ENCODE assay signal across 1 cellular context in genomic region chr14:102317564-102318248, GRCh38.
TF ChIP-seq lines count a peak whose summit lies in the region.

No MANE protein-coding gene starts in this region.

TF ChIP-seq in HepG2, 621 proteins besides CTCF, POLR2A, EP300 and RAD21 (continued from another document and continues in another):
- no peak for TF ChIP-seq USF2 (IDR thresholded peaks at IDR 0.05; ENCODE audit: low read depth, low read length)
- no peak for TF ChIP-seq USF2 (CRISPR knock-in tag; IDR thresholded peaks at IDR 0.05; ENCODE audit: borderline replicate concordance)
- TF ChIP-seq ARNT2 (CRISPR knock-in tag; IDR thresholded peaks at IDR 0.05; ENCODE audit: low read depth) = no peak
- TF ChIP-seq, protein P1, sequence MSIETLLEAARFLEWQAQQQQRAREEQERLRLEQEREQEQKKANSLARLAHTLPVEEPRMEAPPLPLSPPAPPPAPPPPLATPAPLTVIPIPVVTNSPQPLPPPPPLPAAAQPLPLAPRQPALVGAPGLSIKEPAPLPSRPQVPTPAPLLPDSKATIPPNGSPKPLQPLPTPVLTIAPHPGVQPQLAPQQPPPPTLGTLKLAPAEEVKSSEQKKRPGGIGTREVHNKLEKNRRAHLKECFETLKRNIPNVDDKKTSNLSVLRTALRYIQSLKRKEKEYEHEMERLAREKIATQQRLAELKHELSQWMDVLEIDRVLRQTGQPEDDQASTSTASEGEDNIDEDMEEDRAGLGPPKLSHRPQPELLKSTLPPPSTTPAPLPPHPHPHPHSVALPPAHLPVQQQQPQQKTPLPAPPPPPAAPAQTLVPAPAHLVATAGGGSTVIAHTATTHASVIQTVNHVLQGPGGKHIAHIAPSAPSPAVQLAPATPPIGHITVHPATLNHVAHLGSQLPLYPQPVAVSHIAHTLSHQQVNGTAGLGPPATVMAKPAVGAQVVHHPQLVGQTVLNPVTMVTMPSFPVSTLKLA (IDR thresholded peaks at IDR 0.05) = no peak
- no peak for TF ChIP-seq ASH2L (IDR thresholded peaks at IDR 0.05; ENCODE audit: insufficient read length, low read depth, low read length)
- TF ChIP-seq ZNF878 (CRISPR knock-in tag; IDR thresholded peaks at IDR 0.05) = no peak
- TF ChIP-seq ARNT (IDR thresholded peaks at IDR 0.05) = no peak
- no peak for TF ChIP-seq HIVEP1 (CRISPR knock-in tag; IDR thresholded peaks at IDR 0.05)
- TF ChIP-seq ZNF10 (CRISPR knock-in tag; IDR thresholded peaks at IDR 0.05; ENCODE audit: borderline replicate concordance, low read depth) = no peak
- TF ChIP-seq RXRA (CRISPR knock-in tag; IDR thresholded peaks at IDR 0.05) = no peak
- TF ChIP-seq ZNF883 (CRISPR knock-in tag; IDR thresholded peaks at IDR 0.05; ENCODE audit: not compliant biosample characterization) = no peak
- no peak for TF ChIP-seq BRD4 (CRISPR knock-in tag; IDR thresholded peaks at IDR 0.05)
- TF ChIP-seq BCL3 (CRISPR knock-in tag; IDR thresholded peaks at IDR 0.05) = no peak
- TF ChIP-seq CBX1 (IDR thresholded peaks at IDR 0.05; ENCODE audit: low read depth) = no peak
- TF ChIP-seq, protein P2, sequence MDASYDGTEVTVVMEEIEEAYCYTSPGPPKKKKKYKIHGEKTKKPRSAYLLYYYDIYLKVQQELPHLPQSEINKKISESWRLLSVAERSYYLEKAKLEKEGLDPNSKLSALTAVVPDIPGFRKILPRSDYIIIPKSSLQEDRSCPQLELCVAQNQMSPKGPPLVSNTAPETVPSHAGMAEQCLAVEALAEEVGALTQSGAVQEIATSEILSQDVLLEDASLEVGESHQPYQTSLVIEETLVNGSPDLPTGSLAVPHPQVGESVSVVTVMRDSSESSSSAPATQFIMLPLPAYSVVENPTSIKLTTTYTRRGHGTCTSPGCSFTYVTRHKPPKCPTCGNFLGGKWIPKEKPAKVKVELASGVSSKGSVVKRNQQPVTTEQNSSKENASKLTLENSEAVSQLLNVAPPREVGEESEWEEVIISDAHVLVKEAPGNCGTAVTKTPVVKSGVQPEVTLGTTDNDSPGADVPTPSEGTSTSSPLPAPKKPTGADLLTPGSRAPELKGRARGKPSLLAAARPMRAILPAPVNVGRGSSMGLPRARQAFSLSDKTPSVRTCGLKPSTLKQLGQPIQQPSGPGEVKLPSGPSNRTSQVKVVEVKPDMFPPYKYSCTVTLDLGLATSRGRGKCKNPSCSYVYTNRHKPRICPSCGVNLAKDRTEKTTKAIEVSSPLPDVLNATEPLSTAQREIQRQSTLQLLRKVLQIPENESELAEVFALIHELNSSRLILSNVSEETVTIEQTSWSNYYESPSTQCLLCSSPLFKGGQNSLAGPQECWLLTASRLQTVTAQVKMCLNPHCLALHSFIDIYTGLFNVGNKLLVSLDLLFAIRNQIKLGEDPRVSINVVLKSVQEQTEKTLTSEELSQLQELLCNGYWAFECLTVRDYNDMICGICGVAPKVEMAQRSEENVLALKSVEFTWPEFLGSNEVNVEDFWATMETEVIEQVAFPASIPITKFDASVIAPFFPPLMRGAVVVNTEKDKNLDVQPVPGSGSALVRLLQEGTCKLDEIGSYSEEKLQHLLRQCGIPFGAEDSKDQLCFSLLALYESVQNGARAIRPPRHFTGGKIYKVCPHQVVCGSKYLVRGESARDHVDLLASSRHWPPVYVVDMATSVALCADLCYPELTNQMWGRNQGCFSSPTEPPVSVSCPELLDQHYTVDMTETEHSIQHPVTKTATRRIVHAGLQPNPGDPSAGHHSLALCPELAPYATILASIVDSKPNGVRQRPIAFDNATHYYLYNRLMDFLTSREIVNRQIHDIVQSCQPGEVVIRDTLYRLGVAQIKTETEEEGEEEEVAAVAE (CRISPR knock-in tag; IDR thresholded peaks at IDR 0.05; ENCODE audit: borderline replicate concordance) = no peak
- TF ChIP-seq ZFX (CRISPR knock-in tag; IDR thresholded peaks at IDR 0.05; ENCODE audit: low read depth) = no peak
- TF ChIP-seq, protein P3, sequence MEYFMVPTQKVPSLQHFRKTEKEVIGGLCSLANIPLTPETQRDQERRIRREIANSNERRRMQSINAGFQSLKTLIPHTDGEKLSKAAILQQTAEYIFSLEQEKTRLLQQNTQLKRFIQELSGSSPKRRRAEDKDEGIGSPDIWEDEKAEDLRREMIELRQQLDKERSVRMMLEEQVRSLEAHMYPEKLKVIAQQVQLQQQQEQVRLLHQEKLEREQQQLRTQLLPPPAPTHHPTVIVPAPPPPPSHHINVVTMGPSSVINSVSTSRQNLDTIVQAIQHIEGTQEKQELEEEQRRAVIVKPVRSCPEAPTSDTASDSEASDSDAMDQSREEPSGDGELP (IDR thresholded peaks at IDR 0.05; ENCODE audit: borderline replicate concordance, low read depth) = peak; percentile 38; the same call in 1 of the 2 replicates
- TF ChIP-seq ZSCAN29 (CRISPR knock-in tag; conservative IDR thresholded peaks at IDR 0.05) = no peak
- no peak for TF ChIP-seq ZNF557 (CRISPR knock-in tag; IDR thresholded peaks at IDR 0.05)
- TF ChIP-seq, protein P4, sequence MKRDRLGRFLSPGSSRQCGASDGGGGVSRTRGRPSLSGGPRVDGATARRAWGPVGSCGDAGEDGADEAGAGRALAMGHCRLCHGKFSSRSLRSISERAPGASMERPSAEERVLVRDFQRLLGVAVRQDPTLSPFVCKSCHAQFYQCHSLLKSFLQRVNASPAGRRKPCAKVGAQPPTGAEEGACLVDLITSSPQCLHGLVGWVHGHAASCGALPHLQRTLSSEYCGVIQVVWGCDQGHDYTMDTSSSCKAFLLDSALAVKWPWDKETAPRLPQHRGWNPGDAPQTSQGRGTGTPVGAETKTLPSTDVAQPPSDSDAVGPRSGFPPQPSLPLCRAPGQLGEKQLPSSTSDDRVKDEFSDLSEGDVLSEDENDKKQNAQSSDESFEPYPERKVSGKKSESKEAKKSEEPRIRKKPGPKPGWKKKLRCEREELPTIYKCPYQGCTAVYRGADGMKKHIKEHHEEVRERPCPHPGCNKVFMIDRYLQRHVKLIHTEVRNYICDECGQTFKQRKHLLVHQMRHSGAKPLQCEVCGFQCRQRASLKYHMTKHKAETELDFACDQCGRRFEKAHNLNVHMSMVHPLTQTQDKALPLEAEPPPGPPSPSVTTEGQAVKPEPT (CRISPR knock-in tag; IDR thresholded peaks at IDR 0.05; ENCODE audit: low read depth) = no peak
- TF ChIP-seq NFATC3 (CRISPR knock-in tag; IDR thresholded peaks at IDR 0.05) = no peak
- no peak for TF ChIP-seq RELA (CRISPR knock-in tag; IDR thresholded peaks at IDR 0.05)
- TF ChIP-seq, protein P5, sequence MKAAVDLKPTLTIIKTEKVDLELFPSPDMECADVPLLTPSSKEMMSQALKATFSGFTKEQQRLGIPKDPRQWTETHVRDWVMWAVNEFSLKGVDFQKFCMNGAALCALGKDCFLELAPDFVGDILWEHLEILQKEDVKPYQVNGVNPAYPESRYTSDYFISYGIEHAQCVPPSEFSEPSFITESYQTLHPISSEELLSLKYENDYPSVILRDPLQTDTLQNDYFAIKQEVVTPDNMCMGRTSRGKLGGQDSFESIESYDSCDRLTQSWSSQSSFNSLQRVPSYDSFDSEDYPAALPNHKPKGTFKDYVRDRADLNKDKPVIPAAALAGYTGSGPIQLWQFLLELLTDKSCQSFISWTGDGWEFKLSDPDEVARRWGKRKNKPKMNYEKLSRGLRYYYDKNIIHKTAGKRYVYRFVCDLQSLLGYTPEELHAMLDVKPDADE (CRISPR knock-in tag; IDR thresholded peaks at IDR 0.05) = no peak
- TF ChIP-seq SIN3B (IDR thresholded peaks at IDR 0.05; ENCODE audit: low read length) = 0 out of 2 replicates have a peak, but pooled peaks have one; percentile 6
- TF ChIP-seq ZNF562 (CRISPR knock-in tag; IDR thresholded peaks at IDR 0.05; ENCODE audit: borderline replicate concordance) = no peak
- 0 out of 2 replicates have a peak, but pooled peaks have one; percentile 20 for TF ChIP-seq ZNF335 (CRISPR knock-in tag; IDR thresholded peaks at IDR 0.05)
- TF ChIP-seq, protein P6, sequence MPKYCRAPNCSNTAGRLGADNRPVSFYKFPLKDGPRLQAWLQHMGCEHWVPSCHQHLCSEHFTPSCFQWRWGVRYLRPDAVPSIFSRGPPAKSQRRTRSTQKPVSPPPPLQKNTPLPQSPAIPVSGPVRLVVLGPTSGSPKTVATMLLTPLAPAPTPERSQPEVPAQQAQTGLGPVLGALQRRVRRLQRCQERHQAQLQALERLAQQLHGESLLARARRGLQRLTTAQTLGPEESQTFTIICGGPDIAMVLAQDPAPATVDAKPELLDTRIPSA (CRISPR knock-in tag; IDR thresholded peaks at IDR 0.05; ENCODE audit: borderline replicate concordance) = no peak
- TF ChIP-seq ELK4 (CRISPR knock-in tag; IDR thresholded peaks at IDR 0.05; ENCODE audit: borderline replicate concordance) = no peak
- TF ChIP-seq ZNF780A (CRISPR knock-in tag; IDR thresholded peaks at IDR 0.05) = no peak
- TF ChIP-seq ZNF589 (CRISPR knock-in tag; conservative IDR thresholded peaks at IDR 0.05) = no peak
- TF ChIP-seq KDM5B (CRISPR knock-in tag; IDR thresholded peaks at IDR 0.05; ENCODE audit: borderline replicate concordance) = no peak
- TF ChIP-seq, protein P7, sequence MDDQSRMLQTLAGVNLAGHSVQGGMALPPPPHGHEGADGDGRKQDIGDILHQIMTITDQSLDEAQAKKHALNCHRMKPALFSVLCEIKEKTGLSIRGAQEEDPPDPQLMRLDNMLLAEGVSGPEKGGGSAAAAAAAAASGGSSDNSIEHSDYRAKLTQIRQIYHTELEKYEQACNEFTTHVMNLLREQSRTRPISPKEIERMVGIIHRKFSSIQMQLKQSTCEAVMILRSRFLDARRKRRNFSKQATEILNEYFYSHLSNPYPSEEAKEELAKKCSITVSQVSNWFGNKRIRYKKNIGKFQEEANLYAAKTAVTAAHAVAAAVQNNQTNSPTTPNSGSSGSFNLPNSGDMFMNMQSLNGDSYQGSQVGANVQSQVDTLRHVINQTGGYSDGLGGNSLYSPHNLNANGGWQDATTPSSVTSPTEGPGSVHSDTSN (CRISPR knock-in tag; IDR thresholded peaks at IDR 0.05; ENCODE audit: borderline replicate concordance) = no peak
- TF ChIP-seq ZNF703 (CRISPR knock-in tag; IDR thresholded peaks at IDR 0.05; ENCODE audit: borderline replicate concordance) = no peak
- TF ChIP-seq ARNTL (CRISPR knock-in tag; IDR thresholded peaks at IDR 0.05) = no peak
- TF ChIP-seq ZNF232 (CRISPR knock-in tag; IDR thresholded peaks at IDR 0.05; ENCODE audit: borderline replicate concordance) = no peak
- no peak for TF ChIP-seq ZNF354B (CRISPR knock-in tag; IDR thresholded peaks at IDR 0.05)
- no peak for TF ChIP-seq RBAK (CRISPR knock-in tag; IDR thresholded peaks at IDR 0.05)
- TF ChIP-seq NR2F2 (IDR thresholded peaks at IDR 0.05; ENCODE audit: borderline replicate concordance, low read depth) = no peak
- TF ChIP-seq NFIB (CRISPR knock-in tag; IDR thresholded peaks at IDR 0.05; ENCODE audit: borderline replicate concordance) = no peak
- TF ChIP-seq, protein P8, sequence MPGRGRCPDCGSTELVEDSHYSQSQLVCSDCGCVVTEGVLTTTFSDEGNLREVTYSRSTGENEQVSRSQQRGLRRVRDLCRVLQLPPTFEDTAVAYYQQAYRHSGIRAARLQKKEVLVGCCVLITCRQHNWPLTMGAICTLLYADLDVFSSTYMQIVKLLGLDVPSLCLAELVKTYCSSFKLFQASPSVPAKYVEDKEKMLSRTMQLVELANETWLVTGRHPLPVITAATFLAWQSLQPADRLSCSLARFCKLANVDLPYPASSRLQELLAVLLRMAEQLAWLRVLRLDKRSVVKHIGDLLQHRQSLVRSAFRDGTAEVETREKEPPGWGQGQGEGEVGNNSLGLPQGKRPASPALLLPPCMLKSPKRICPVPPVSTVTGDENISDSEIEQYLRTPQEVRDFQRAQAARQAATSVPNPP (CRISPR knock-in tag; IDR thresholded peaks at IDR 0.05) = no peak
- TF ChIP-seq KDM1A (CRISPR knock-in tag; IDR thresholded peaks at IDR 0.05) = no peak
- no peak for TF ChIP-seq NONO (IDR thresholded peaks at IDR 0.05)
- TF ChIP-seq NONO (CRISPR knock-in tag; conservative IDR thresholded peaks at IDR 0.05) = no peak
- no peak for TF ChIP-seq ZBTB39 (CRISPR knock-in tag; IDR thresholded peaks at IDR 0.05)
